8 cellular contexts compared by ENCODE assay signal in the genomic region with DNA sequence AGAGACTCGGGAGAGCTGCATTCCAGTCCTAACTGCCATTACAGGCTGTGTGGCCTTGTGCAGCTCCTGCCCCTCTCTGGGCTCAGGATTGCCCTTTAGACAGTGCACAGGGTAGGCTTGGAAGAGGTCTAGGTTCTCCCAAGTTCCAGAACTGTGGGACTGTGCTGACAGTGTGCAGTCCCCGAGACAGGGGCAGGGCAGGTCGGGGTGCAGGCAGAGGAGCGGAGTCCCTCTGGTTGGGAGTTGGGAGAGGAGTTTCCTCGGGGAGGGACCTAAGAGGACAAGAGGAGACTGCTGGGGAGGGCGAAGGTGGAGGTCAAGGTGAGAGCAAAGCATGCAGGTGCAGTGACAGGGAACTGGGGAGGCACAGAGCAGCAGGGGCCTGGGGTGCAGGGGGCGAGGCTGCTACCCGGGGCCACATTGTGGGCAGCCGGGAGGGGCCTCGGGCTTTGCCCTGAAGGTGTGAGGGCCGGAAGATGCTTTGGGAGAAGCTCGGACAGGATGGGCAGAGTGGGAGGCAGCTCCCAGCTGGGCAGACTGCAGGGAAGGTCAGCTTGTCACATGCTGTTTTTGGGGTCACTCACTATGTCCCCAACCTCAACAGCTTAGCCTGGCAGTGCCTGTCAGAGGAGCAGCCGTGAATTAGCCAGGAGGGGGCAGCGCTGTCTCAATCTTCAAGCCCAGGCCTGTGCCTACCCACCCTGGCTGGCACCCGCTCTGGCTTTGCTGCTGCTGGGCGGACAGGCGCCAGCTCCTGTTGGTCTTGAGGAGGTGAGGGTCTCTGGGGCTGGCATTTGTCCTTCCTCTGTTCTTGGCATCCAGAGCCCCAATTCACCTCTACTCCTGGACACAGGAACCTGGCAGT. TPM values are rescaled to one million over a fixed set of nuclear protein-coding genes. Genes with fewer than 3 reads are reported as not detected.
DNase-seq lines count a peak whose midpoint lies in the region; ATAC-seq lines count a peak whose summit lies in the region.

No MANE protein-coding gene starts in this region.

- H3K27me3 ChIP-seq in CD4-positive, alpha-beta memory T cell (ENCODE audit: insufficient read depth, low read length): no peaks in the 10 kb centered on the region

- H3K4me3 ChIP-seq in CD4-positive, alpha-beta memory T cell (ENCODE audit: low read length in 2 of 2): no peak overlapping the region

- peaks cover 5 to 20% (median 7%) of the 10 kb centered on the region in 4 donors for H3K4me1 Mint-ChIP-seq in CD4-positive, alpha-beta memory T cell

- CTCF ChIA-PET in CD4-positive, alpha-beta memory T cell (lab: Charles Lee; ENCODE audit: partially characterized antibody): interaction anchor here (0.6 to 7.6 kb wide), 13 partner anchors 7 to 422 kb away, joined by 3 to 104 read pairs (median 3); no protein-coding TSS in a partner anchor

- intact Hi-C loops in CD4-positive, alpha-beta memory T cell (cut with micrococcal nuclease): loop anchor here (1.0 to 2.0 kb wide), 2 partner anchors 74 to 411 kb away; no protein-coding TSS in a partner anchor

- H3K27me3 Mint-ChIP-seq in CD4-positive, alpha-beta memory T cell: peaks cover 4 to 10% of the 10 kb centered on the region in 2 donors

- no peaks in the 10 kb centered on the region for H3K9me3 Mint-ChIP-seq in CD4-positive, alpha-beta memory T cell

- DNase-seq in CD4-positive, alpha-beta memory T cell: peak; percentile 64 to 68 (median 66)
- DNase-seq in HuH-7.5 (ENCODE audit: low spot score) (peak; percentile 86), T-helper 9 cell (peak; percentile 67), astrocyte of the hippocampus (ENCODE audit: low read depth, low spot score) (peak; percentile 68), left kidney (ENCODE audit: low read depth, low spot score) (peak; percentile 77)
- peak; percentile 35 for DNase-seq in stimulated activated CD8-positive, alpha-beta memory T cell treated with anti-CD3 and anti-CD28 coated beads, Interleukin-12 subunit alpha, Interleukin-12 subunit beta, amount 100 ng/mL, for 24 hours (ENCODE audit: extremely low read depth)

- ATAC-seq in GM21390 (IDR thresholded peaks at IDR 0.05; ENCODE audit: unreplicated experiment): no peak
- no peak for ATAC-seq in GM18861 (IDR thresholded peaks at IDR 0.05; ENCODE audit: unreplicated experiment)

- POLR2A ChIA-PET in CD4-positive, alpha-beta memory T cell (lab: Charles Lee; ENCODE audit: partially characterized antibody): interaction anchor here (1.0 kb wide), 1 partner anchor 73 kb away, joined by 6 read pairs; no protein-coding TSS in a partner anchor

- H3K4me3 Mint-ChIP-seq in CD4-positive, alpha-beta memory T cell: no peak overlapping the region

- H3K27ac Mint-ChIP-seq in CD4-positive, alpha-beta memory T cell: no peak overlapping the region

- no peaks in the 10 kb centered on the region for H3K9me3 ChIP-seq in CD4-positive, alpha-beta memory T cell (ENCODE audit: control insufficient read depth in 1 of 2, low read length in 2 of 2)

- no peaks in the 10 kb centered on the region for H3K36me3 Mint-ChIP-seq in CD4-positive, alpha-beta memory T cell

- no peak overlapping the region for H3K27ac ChIP-seq in CD4-positive, alpha-beta memory T cell (ENCODE audit: low read depth, low read length)

- H3K4me1 ChIP-seq in CD4-positive, alpha-beta memory T cell (ENCODE audit: insufficient read depth, low read length): no peaks in the 10 kb centered on the region

- H3K36me3 ChIP-seq in CD4-positive, alpha-beta memory T cell (ENCODE audit: insufficient read depth, low read length): no peaks in the 10 kb centered on the region

RNA-seq across cellular contexts. Expression of gene CSPG4, which starts 15.4 kb away (rescaled TPM):
- not detected for total RNA-seq in CD4-positive, alpha-beta memory T cell
- not detected for polyA plus RNA-seq in CD4-positive, alpha-beta memory T cell

Comparison
In these comparisons a context has a peak if more than half of its experiments do, and no peak if none do; other contexts are left out.
1. DNase-seq: peak in every context shown above with its lines; median percentile 86 in HuH-7.5; 77 in left kidney; 68 in astrocyte of the hippocampus; 67 in T-helper 9 cell; 66 in CD4-positive, alpha-beta memory T cell; 35 in stimulated activated CD8-positive, alpha-beta memory T cell treated with anti-CD3 and anti-CD28 coated beads, Interleukin-12 subunit alpha, Interleukin-12 subunit beta, amount 100 ng/mL, for 24 hours.